ENCODE assay signal across 19 cellular contexts in genomic region chr3:160471892-160472291, GRCh38. TPM values are rescaled to one million over a fixed set of nuclear protein-coding genes. Genes with fewer than 3 reads are reported as not detected.
A peak's percentile ranks its signal among the peaks of the same experiment; 100 is the strongest.
DNase-seq lines count a peak whose midpoint lies in the region; ATAC-seq, FAIRE-seq and TF ChIP-seq lines count a peak whose summit lies in the region.
"Had no signal": no experiment of that assay in that cellular context is flagged by ENCODE, and none has a peak within 500 bp of the region (broad histone marks: within the 10 kb centered on the region; RNA-seq: fewer than 3 reads in every experiment).

No MANE protein-coding gene starts in this region.

- FAIRE-seq in GM12878 (lab: Jason Lieb, UNC): no peak
- FAIRE-seq: H1, HTR-8/SVneo, K562 had no signal

- TF ChIP-seq EP300 in GM12878 (IDR thresholded peaks at IDR 0.05; ENCODE audit: borderline replicate concordance in 1 of 2, control insufficient read depth in 1 of 2, low read depth in 2 of 2, low read length in 2 of 2) (no peak), suprapubic skin (IDR thresholded peaks at IDR 0.05) (no peak)

- no peaks in the 10 kb centered on the region; the same call in 1 of the 2 replicates for H3K4me1 ChIP-seq in GM12878 (ENCODE audit: control insufficient read depth, insufficient read depth, low read length)
- no peaks in the 10 kb centered on the region for H3K4me1 ChIP-seq in suprapubic skin
- H3K4me1 ChIP-seq in HAP-1: no peaks in the 10 kb centered on the region
- H3K4me1 ChIP-seq: BE2C had no signal

- no peak for TF ChIP-seq RAD21 in GM12878 (IDR thresholded peaks at IDR 0.05; ENCODE audit: insufficient read depth, low read depth, low read length)

- DNase-seq in HL-60 (ENCODE audit: low read depth in 1 of 2, low spot score in 1 of 2) (no peak), GM12878 (ENCODE audit: low read depth, low spot score) (no peak), suprapubic skin (ENCODE audit: low spot score in 2 of 2) (no peak), HAP-1 (ENCODE audit: low spot score in 2 of 2) (no peak)
- DNase-seq in activated T-cell treated with anti-CD3 and anti-CD28 coated beads, Interleukin-2, amount 50 U/mL, for 1 hour: no peak
- DNase-seq: BE2C; C1 segment of cervical spinal cord; CD4-positive, alpha-beta T cell; DMS153; DMS79; GDM1; H9; IMR-90 had no signal

- H3K36me3 ChIP-seq in GM12878 (ENCODE audit: control insufficient read depth in 2 of 2, insufficient read depth in 2 of 2, low read length in 1 of 2): no peaks in the 10 kb centered on the region
- no peaks in the 10 kb centered on the region for H3K36me3 ChIP-seq in suprapubic skin
- H3K36me3 ChIP-seq in HAP-1 (replicated peaks): no peaks in the 10 kb centered on the region
- H3K36me3 ChIP-seq: BE2C had no signal

- H3K27ac ChIP-seq in HL-60 (replicated peaks): peak overlapping the region; percentile 47
- H3K27ac ChIP-seq in GM12878 (ENCODE audit: control insufficient read depth, insufficient read depth): no peak overlapping the region
- H3K27ac ChIP-seq in suprapubic skin: no peak overlapping the region

- no peaks in the 10 kb centered on the region for H3K79me2 ChIP-seq in GM12878 (ENCODE audit: control insufficient read depth, insufficient read depth, low read length)

- peaks cover 11% of the 10 kb centered on the region for H3K9me3 ChIP-seq in GM12878 (replicated peaks; ENCODE audit: control insufficient read depth, insufficient read depth, low read length)
- H3K9me3 ChIP-seq in suprapubic skin: peaks cover 5% of the 10 kb centered on the region
- H3K9me3 ChIP-seq in HAP-1: peaks cover 14% of the 10 kb centered on the region; the same call in 1 of the 2 replicates

- SMC1A ChIA-PET in GM12878 (lab: Charles Lee; ENCODE audit: uncharacterized antibody, unreplicated experiment): interaction anchor here (0.7 to 1.2 kb wide), 2 partner anchors 10 to 77 kb away, joined by 3 read pairs; no protein-coding TSS in a partner anchor

- no peaks in the 10 kb centered on the region for H4K20me1 ChIP-seq in GM12878 (ENCODE audit: control insufficient read depth, insufficient read depth)

- H3K4me3 ChIP-seq in HL-60 (replicated peaks; ENCODE audit: insufficient read depth, low read length) (no peak overlapping the region), GM12878 (no peak overlapping the region), suprapubic skin (no peak overlapping the region), HAP-1 (no peak overlapping the region)
- H3K4me3 ChIP-seq: K562 had no signal

- RAD21 ChIA-PET in GM12878 (lab: Charles Lee; ENCODE audit: unreplicated experiment): no interaction called here

- BruUV-seq in GM12878 (replicated peaks; lab: Mats Ljungman, UMichigan): no TSS peak

- CTCF ChIA-PET in GM12878 (lab: Yijun Ruan, JAX): no interaction called here

- WGBS in GM12878 (ENCODE audit: insufficient coverage, insufficient replicate concordance, low lambda C conversion rate, missing lambda C conversion rate): 41% methylated on average over 2 of the region's 2 CpGs
- 88% methylated on average over 2 of the region's 2 CpGs for WGBS in suprapubic skin

- no peak overlapping the region for H2AFZ ChIP-seq in GM12878 (ENCODE audit: control insufficient read depth, low read depth, low read length)

- in situ Hi-C loops in GM12878 (cut with MboI) (no loop called here), HAP-1 (cut with MboI; ENCODE audit: low sequenced_read_pairs) (no loop called here)

- H3K4me2 ChIP-seq in GM12878 (ENCODE audit: control insufficient read depth, insufficient read depth): no peak overlapping the region

- TF ChIP-seq POLR2A in GM12878 (IDR thresholded peaks at IDR 0.05; ENCODE audit: low read depth, low read length) (no peak), suprapubic skin (IDR thresholded peaks at IDR 0.05) (no peak)

- intact Hi-C loops in GM12878 (cut with micrococcal nuclease; ENCODE audit: unreplicated experiment): no loop called here

- TF ChIP-seq CTCF in HL-60 (IDR thresholded peaks at IDR 0.05; ENCODE audit: insufficient read depth, low read length) (no peak), GM12878 (IDR thresholded peaks at IDR 0.05 in 2 of 3, conservative IDR thresholded peaks at IDR 0.05 in 1 of 3; ENCODE audit: control insufficient read depth in 2 of 3, extremely low read depth in 1 of 3, insufficient read depth in 1 of 3, low read depth in 3 of 3, low read length in 3 of 3) (no peak), suprapubic skin (IDR thresholded peaks at IDR 0.05) (no peak)

- POLR2A ChIA-PET in GM12878 (lab: Charles Lee): no interaction called here

- H3K27me3 ChIP-seq in HL-60 (ENCODE audit: insufficient read depth, poor library complexity, severe bottlenecking) (no peaks in the 10 kb centered on the region), GM12878 (replicated peaks in 1 of 2; ENCODE audit: control insufficient read depth in 2 of 2, insufficient read depth in 2 of 2, low read length in 1 of 2) (no peaks in the 10 kb centered on the region), suprapubic skin (peaks cover 4% of the 10 kb centered on the region), HAP-1 (ENCODE audit: low read depth) (no peaks in the 10 kb centered on the region)
- H3K27me3 ChIP-seq: BE2C had no signal

- ATAC-seq in GM18520 (IDR thresholded peaks at IDR 0.05; ENCODE audit: unreplicated experiment): peak; percentile 35
- ATAC-seq in HG02981 (IDR thresholded peaks at IDR 0.05; ENCODE audit: unreplicated experiment): peak; percentile 45
- ATAC-seq in GM12878: peak; percentile 44; the same call in 1 of the 3 replicates
- ATAC-seq in HG03565 (IDR thresholded peaks at IDR 0.05; ENCODE audit: unreplicated experiment): no peak
- ATAC-seq: K562 had no signal

- no peak overlapping the region for H3K9ac ChIP-seq in GM12878 (ENCODE audit: control insufficient read depth, insufficient read depth, low read length)

TF ChIP-seq in GM12878, 131 proteins besides CTCF, POLR2A, EP300 and RAD21:
- TF ChIP-seq NRF1 (conservative IDR thresholded peaks at IDR 0.05; ENCODE audit: low read depth, low read length) (no peak), RFX5 (IDR thresholded peaks at IDR 0.05; ENCODE audit: low read depth, low read length) (no peak), KAT2A (conservative IDR thresholded peaks at IDR 0.05; ENCODE audit: control insufficient read depth, low read depth, low read length) (no peak)

RNA-seq across cellular contexts. Expression of gene TRIM59, which starts 22.3 kb away (rescaled TPM):
- total RNA-seq in GM12878 (2013; cell fraction: nucleolus; rRNA removed): 46.0 and 53.4 TPM in 2 replicates
- total RNA-seq in GM12878 (2014; rRNA removed) (33.5 and 41.5 TPM in 2 replicates), GM12878 (2014; rRNA removed; fragmentation: Illumina TruSeq; extraction: Trizol) (38.6 and 40.2 TPM in 2 replicates), GM12878 (2021) (27.2 and 29.6 TPM in 2 replicates), suprapubic skin (10 to 100 TPM in 1 of 4 donors, 1 to 10 TPM in 3; 4.3 to 11.1 (median 6.7) TPM)
- 10.4 TPM for polyA plus RNA-seq in GM12878 (2011; ENCODE audit: low read depth)
- polyA plus RNA-seq in GM12878 (2011; rRNA removed) (33.1 and 43.6 TPM in 2 replicates), GM12878 (2014; fragmentation: Illumina TruSeq; extraction: Trizol) (29.5 and 36.4 TPM in 2 replicates), GM12878 (2014; fragmentation: Nextera tagmentation; extraction: Ambion mirVana) (100 to 1,000 TPM in 1 of 2 experiments, 10 to 100 TPM in 1; 28.9 to 105 TPM), GM12878 (2014; rRNA removed) (13.0 and 14.4 TPM in 2 replicates), GM12878 (2016; fragmentation: Nextera tagmentation; extraction: Ambion mirVana) (10 to 100 TPM; 57.0 to 57.8 TPM)
- polyA plus RNA-seq in GM12878 (2011; cell fraction: cytosol; rRNA removed): 12.3 and 16.9 TPM in 2 replicates
- 10.6 and 11.0 TPM in 2 replicates for polyA plus RNA-seq in GM12878 (2011; cell fraction: nucleus; rRNA removed)
- 11.5 and 12.6 TPM in 2 replicates for polyA plus RNA-seq in GM12878 (2012)
- polyA minus RNA-seq in GM12878 (2011; rRNA and poly(A)+ RNA removed): 24.6 and 29.3 TPM in 2 replicates
- polyA minus RNA-seq in GM12878 (2011; cell fraction: cytosol; rRNA and poly(A)+ RNA removed): 14.7 and 21.5 TPM in 2 replicates
- polyA minus RNA-seq in GM12878 (2011; cell fraction: nucleus; rRNA and poly(A)+ RNA removed): 13.4 and 22.3 TPM in 2 replicates
